In the genomic region with DNA sequence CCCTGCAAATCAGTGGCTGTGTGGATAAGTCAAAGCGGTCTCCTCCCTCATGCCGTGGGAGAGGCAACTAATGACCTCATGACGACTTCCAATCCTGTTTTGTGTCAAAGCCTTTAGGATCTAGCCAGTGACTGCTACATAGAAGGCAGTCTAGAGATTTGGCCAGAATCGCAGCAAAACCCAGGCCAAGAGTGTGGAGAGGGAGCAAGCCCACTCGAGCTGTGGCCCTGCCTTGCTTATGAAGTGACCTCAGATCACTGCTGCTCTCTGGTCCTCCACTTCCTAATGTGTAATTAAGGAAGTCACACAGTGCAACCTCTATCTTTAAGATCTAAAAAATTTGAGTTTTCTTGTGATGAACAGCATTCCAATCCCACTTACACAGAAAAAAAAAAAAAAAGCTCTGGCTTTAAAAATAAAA, we compare ENCODE assay signal across 16 cellular contexts.
DNase-seq lines count a peak whose midpoint lies in the region; ATAC-seq and TF ChIP-seq lines count a peak whose summit lies in the region.
"Had no signal": no experiment of that assay in that cellular context is flagged by ENCODE, and none has a peak within 500 bp of the region (broad histone marks: within the 10 kb centered on the region; RNA-seq: fewer than 3 reads in every experiment).

No MANE protein-coding gene starts in this region.

- TF ChIP-seq POLR2A in body of pancreas (IDR thresholded peaks at IDR 0.05), result no peak
- no peak for TF ChIP-seq POLR2A in gastrocnemius medialis (IDR thresholded peaks at IDR 0.05)

- in situ Hi-C loops in gastrocnemius medialis (cut with MboI; ENCODE audit: low sequenced_read_pairs in 4 of 4), result no loop called here

- H3K4me1 Mint-ChIP-seq in CD8-positive, alpha-beta T cell (ENCODE audit: low read depth), result peaks cover 45% of the 10 kb centered on the region

- TF ChIP-seq CTCF in CD8-positive, alpha-beta T cell (IDR thresholded peaks at IDR 0.05), result no peak
- TF ChIP-seq CTCF in body of pancreas (IDR thresholded peaks at IDR 0.05) (no peak), gastrocnemius medialis (IDR thresholded peaks at IDR 0.05 in 4 of 5, conservative IDR thresholded peaks at IDR 0.05 in 1 of 5) (no peak)

- H3K27ac ChIP-seq in CD8-positive, alpha-beta T cell (ENCODE audit: low read depth, low read length), result no peak overlapping the region
- no peak overlapping the region for H3K27ac ChIP-seq in body of pancreas
- H3K27ac ChIP-seq in gastrocnemius medialis, result peak overlapping the region; percentile 37 to 44 (median 42)
- no peak overlapping the region for H3K27ac ChIP-seq in caudate nucleus (ENCODE audit: low read depth, low read length)
- H3K27ac ChIP-seq: KMS-11, RWPE1, VCaP had no signal

- H3K27ac Mint-ChIP-seq in CD8-positive, alpha-beta T cell, result peak overlapping the region; percentile 47
- H3K27ac Mint-ChIP-seq: stimulated activated naive B cell treated with anti-CD40 and anti-IgM and Interleukin-4, amounts not matched to agents 10 μg/mL and 1 μg/mL and 100 μg/mL, for 72 hours had no signal

- CTCF ChIA-PET in CD8-positive, alpha-beta T cell (lab: Charles Lee), result no interaction called here

- H3K36me3 ChIP-seq in CD8-positive, alpha-beta T cell (ENCODE audit: insufficient read depth, low read length), result no peaks in the 10 kb centered on the region
- no peaks in the 10 kb centered on the region for H3K36me3 ChIP-seq in body of pancreas (replicated peaks in 1 of 2; ENCODE audit: insufficient read depth in 1 of 2, low read depth in 2 of 2)
- H3K36me3 ChIP-seq in gastrocnemius medialis, result no peaks in the 10 kb centered on the region
- H3K36me3 ChIP-seq: HAP-1 had no signal

- POLR2A ChIA-PET in CD8-positive, alpha-beta T cell (lab: Charles Lee), result no interaction called here

- DNase-seq in CD8-positive, alpha-beta T cell, result no peak
- DNase-seq in body of pancreas (peak in 2 of 4 donors; percentile 21 to 26), islet precursor cell (peak; percentile 77), gastrocnemius medialis (no peak), NCI-H524 treated with DMSO at 0.1 percent for 48 hours (lab: John Stamatoyannopoulos, UW) (no peak), caudate nucleus (lab: John Stamatoyannopoulos, UW) (no peak)
- DNase-seq: activated T-cell treated with anti-CD3 and anti-CD28 coated beads, Interleukin-2, amount 50 U/mL, for 4 hours; glutamatergic neuron; NCI-H2171 treated with DMSO at 0.1 percent for 48 hours; stimulated activated naive B cell treated with anti-CD40 and anti-IgM and Interleukin-4, amounts not matched to agents 10 μg/mL and 1 μg/mL and 100 μg/mL, for 72 hours had no signal

- peaks cover 14% of the 10 kb centered on the region for H3K4me1 ChIP-seq in CD8-positive, alpha-beta T cell (ENCODE audit: insufficient read depth, low read length)
- H3K4me1 ChIP-seq in body of pancreas, result no peaks in the 10 kb centered on the region
- H3K4me1 ChIP-seq in gastrocnemius medialis, result peaks cover 6 to 9% of the 10 kb centered on the region in 2 donors
- H3K4me1 ChIP-seq: HAP-1 had no signal

- H3K4me3 ChIP-seq in CD8-positive, alpha-beta T cell (ENCODE audit: low read depth, low read length), result no peak overlapping the region
- no peak overlapping the region for H3K4me3 ChIP-seq in body of pancreas
- no peak overlapping the region for H3K4me3 ChIP-seq in gastrocnemius medialis
- H3K4me3 ChIP-seq: HAP-1 had no signal

- WGBS in body of pancreas, 2 donors, result 47 to 63% methylated on average over 5 of the region's 5 CpGs

- H3K36me3 Mint-ChIP-seq in CD8-positive, alpha-beta T cell, result no peaks in the 10 kb centered on the region
- H3K36me3 Mint-ChIP-seq: stimulated activated naive B cell treated with anti-CD40 and anti-IgM and Interleukin-4, amounts not matched to agents 10 μg/mL and 1 μg/mL and 100 μg/mL, for 72 hours had no signal

- no peaks in the 10 kb centered on the region for H3K9me3 ChIP-seq in CD8-positive, alpha-beta T cell (ENCODE audit: low read length)
- H3K9me3 ChIP-seq in body of pancreas, result no peaks in the 10 kb centered on the region
- no peaks in the 10 kb centered on the region for H3K9me3 ChIP-seq in gastrocnemius medialis
- H3K9me3 ChIP-seq: HAP-1 had no signal

- no peak overlapping the region for H3K4me3 Mint-ChIP-seq in CD8-positive, alpha-beta T cell
- H3K4me3 Mint-ChIP-seq: activated T-cell treated with anti-CD3 and anti-CD28 coated beads, Interleukin-2, amount 50 U/mL, for 4 hours; stimulated activated naive B cell treated with anti-CD40 and anti-IgM and Interleukin-4, amounts not matched to agents 10 μg/mL and 1 μg/mL and 100 μg/mL, for 72 hours had no signal

- H3K27me3 Mint-ChIP-seq in CD8-positive, alpha-beta T cell (ENCODE audit: low read depth), result no peaks in the 10 kb centered on the region

- H3K9me3 Mint-ChIP-seq in CD8-positive, alpha-beta T cell, result no peaks in the 10 kb centered on the region
- H3K9me3 Mint-ChIP-seq: activated T-cell treated with anti-CD3 and anti-CD28 coated beads, Interleukin-2, amount 50 U/mL, for 4 hours; stimulated activated naive B cell treated with anti-CD40 and anti-IgM and Interleukin-4, amounts not matched to agents 10 μg/mL and 1 μg/mL and 100 μg/mL, for 72 hours had no signal

- intact Hi-C loops in CD8-positive, alpha-beta T cell (cut with DNase I, micrococcal nuclease), result no loop called here
- intact Hi-C loops in body of pancreas (cut with DNase I), result no loop called here
- intact Hi-C loops in gastrocnemius medialis (cut with DNase I; ENCODE audit: low total_unique reads), result no loop called here

- H3K27me3 ChIP-seq in CD8-positive, alpha-beta T cell (ENCODE audit: insufficient read depth, low read length), result no peaks in the 10 kb centered on the region
- H3K27me3 ChIP-seq in body of pancreas, result no peaks in the 10 kb centered on the region
- no peaks in the 10 kb centered on the region for H3K27me3 ChIP-seq in gastrocnemius medialis

- ATAC-seq in CD8-positive, alpha-beta T cell, result no peak
- ATAC-seq in body of pancreas, result peak; percentile 58
- no peak for ATAC-seq in gastrocnemius medialis
- no peak for ATAC-seq in HG02852 (IDR thresholded peaks at IDR 0.05; ENCODE audit: unreplicated experiment)
- no peak for ATAC-seq in HG02970 (IDR thresholded peaks at IDR 0.05; ENCODE audit: low FRiP score, unreplicated experiment)
- ATAC-seq: activated T-cell treated with anti-CD3 and anti-CD28 coated beads, Interleukin-2, amount 50 U/mL, for 4 hours; stimulated activated naive B cell treated with anti-CD40 and anti-IgM and Interleukin-4, amounts not matched to agents 10 μg/mL and 1 μg/mL and 100 μg/mL, for 72 hours had no signal

Comparison
In these comparisons a context has a peak if more than half of its experiments do, and no peak if none do; other contexts are left out.
1. H3K27ac ChIP-seq: peak in gastrocnemius medialis (4 of 4); none in CD8-positive, alpha-beta T cell (single experiment), body of pancreas (0 of 4) and caudate nucleus (single experiment).